In the genomic region with DNA sequence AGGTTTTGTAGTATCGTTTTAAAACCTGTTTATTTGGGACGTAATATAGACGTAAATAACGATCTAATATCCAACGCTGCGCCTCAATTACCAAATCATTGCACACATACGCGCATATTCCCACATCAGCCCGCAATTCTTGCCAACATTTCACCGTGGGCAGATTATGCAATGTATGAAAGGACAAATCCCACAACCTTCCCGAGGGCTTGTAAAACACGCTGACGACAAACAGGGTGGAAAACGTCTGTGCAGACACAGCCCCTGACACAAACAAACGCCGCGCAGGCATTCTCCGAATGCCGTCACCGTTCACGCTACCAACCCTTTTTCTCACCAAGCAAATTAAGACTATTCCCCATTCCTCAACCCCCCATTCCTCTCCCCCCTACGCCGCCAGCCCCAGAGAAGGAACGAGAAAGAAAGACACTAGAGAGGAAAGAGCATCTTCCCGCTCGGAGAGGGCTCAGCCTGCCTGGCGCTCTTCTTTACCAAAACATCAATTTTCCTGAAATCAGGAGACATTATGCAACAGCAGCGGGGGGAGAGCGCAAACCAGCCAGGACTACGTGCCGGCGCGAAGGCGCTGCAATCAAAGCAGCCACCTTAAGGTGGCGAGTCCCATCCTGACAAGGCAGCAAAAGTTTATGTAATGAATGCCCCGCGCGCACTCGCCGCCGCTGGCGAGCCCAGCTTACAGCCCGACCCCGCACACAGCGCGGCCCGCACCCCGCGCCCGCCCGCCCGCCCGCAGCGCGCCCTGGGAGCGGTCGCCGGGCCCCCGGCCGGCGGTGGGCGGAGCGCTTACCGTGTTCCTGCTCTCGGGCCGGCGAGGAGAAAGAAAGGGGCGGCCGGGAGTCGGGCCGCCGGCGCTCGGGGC, we compare ENCODE assay signal across 8 cellular contexts. TPM values are rescaled to one million over a fixed set of nuclear protein-coding genes. Genes with fewer than 3 reads are reported as not detected.
DNase-seq lines count a peak whose midpoint lies in the region; ATAC-seq and TF ChIP-seq lines count a peak whose summit lies in the region.

No MANE protein-coding gene starts in this region.

- intact Hi-C loops in activated T-helper 2 cell treated with anti-CD3 and anti-CD28 coated beads, Interferon-gamma antibody, Interleukin-2, Interleukin-4, amounts not matched to agents 10 μg/mL and 5 μg/mL and 100 μg/mL, durations not matched to agents 14 hours and 24 hours and 36 hours (cut with micrococcal nuclease): no loop called here

- H3K4me1 Mint-ChIP-seq in activated T-helper 2 cell treated with anti-CD3 and anti-CD28 coated beads, Interferon-gamma antibody, Interleukin-2, Interleukin-4, amounts not matched to agents 10 μg/mL and 5 μg/mL and 100 μg/mL, durations not matched to agents 14 hours and 24 hours and 36 hours (ENCODE audit: low read depth): peaks cover 51% of the 10 kb centered on the region
- peaks cover 17 to 54% (median 44%) of the 10 kb centered on the region in 4 donors for H3K4me1 Mint-ChIP-seq in naive thymus-derived CD8-positive, alpha-beta T cell

- H4K20me1 ChIP-seq in OCI-LY1 (ENCODE audit: insufficient read depth, low read length): no peaks in the 10 kb centered on the region

- peak; percentile 36 for ATAC-seq in GM18907 (IDR thresholded peaks at IDR 0.05; ENCODE audit: unreplicated experiment)
- peak; percentile 23 for ATAC-seq in HG03139 (IDR thresholded peaks at IDR 0.05; ENCODE audit: unreplicated experiment)
- peak; percentile 49 to 69 for ATAC-seq in naive thymus-derived CD8-positive, alpha-beta T cell
- no peak for ATAC-seq in thoracic aorta (ENCODE audit: insufficient number of reproducible peaks, low FRiP score, low read depth)

- H3K36me3 ChIP-seq in OCI-LY1 (ENCODE audit: insufficient read depth, low read length): no peaks in the 10 kb centered on the region
- H3K36me3 ChIP-seq in thoracic aorta: no peaks in the 10 kb centered on the region

- H3K9me2 ChIP-seq in OCI-LY1 (ENCODE audit: low read depth, low read length): no peaks in the 10 kb centered on the region

- peak overlapping the region; percentile 97 for H3K4me2 ChIP-seq in OCI-LY1 (ENCODE audit: low read length)

- H3K27me3 Mint-ChIP-seq in activated T-helper 2 cell treated with anti-CD3 and anti-CD28 coated beads, Interferon-gamma antibody, Interleukin-2, Interleukin-4, amounts not matched to agents 10 μg/mL and 5 μg/mL and 100 μg/mL, durations not matched to agents 14 hours and 24 hours and 36 hours (ENCODE audit: low read depth): no peaks in the 10 kb centered on the region
- peaks cover 18 to 32% (median 26%) of the 10 kb centered on the region in 5 donors for H3K27me3 Mint-ChIP-seq in naive thymus-derived CD8-positive, alpha-beta T cell

- H3K9ac ChIP-seq in OCI-LY1 (ENCODE audit: low read length): peak overlapping the region; percentile 54; the same call in 1 of the 2 replicates

- no peaks in the 10 kb centered on the region for H3K27me3 ChIP-seq in OCI-LY1 (ENCODE audit: insufficient read depth, low read length)
- H3K27me3 ChIP-seq in thoracic aorta (replicated peaks; ENCODE audit: insufficient read depth): no peaks in the 10 kb centered on the region

- H3K9me3 ChIP-seq in OCI-LY1 (ENCODE audit: low read length) (no peaks in the 10 kb centered on the region), thoracic aorta (no peaks in the 10 kb centered on the region)

- TF ChIP-seq CTCF in OCI-LY1 (IDR thresholded peaks at IDR 0.05; ENCODE audit: low read length): peak; percentile 18; the same call in 1 of the 2 replicates
- peak; percentile 14 for TF ChIP-seq CTCF in fibroblast of mammary gland (conservative IDR thresholded peaks at IDR 0.05; ENCODE audit: control insufficient read depth, insufficient read depth, low read depth, low read length)
- TF ChIP-seq CTCF in thoracic aorta (IDR thresholded peaks at IDR 0.05): no peak

- peaks cover 44% of the 10 kb centered on the region for H3K36me3 Mint-ChIP-seq in activated T-helper 2 cell treated with anti-CD3 and anti-CD28 coated beads, Interferon-gamma antibody, Interleukin-2, Interleukin-4, amounts not matched to agents 10 μg/mL and 5 μg/mL and 100 μg/mL, durations not matched to agents 14 hours and 24 hours and 36 hours (ENCODE audit: low read depth)
- H3K36me3 Mint-ChIP-seq in naive thymus-derived CD8-positive, alpha-beta T cell: no peaks in the 10 kb centered on the region

- H3K4me1 ChIP-seq in OCI-LY1 (ENCODE audit: insufficient read depth, low read length, severe bottlenecking): peaks cover 32% of the 10 kb centered on the region
- H3K4me1 ChIP-seq in thoracic aorta (ENCODE audit: control insufficient read depth in 1 of 2, low read depth in 2 of 2): peaks cover 18 to 40% of the 10 kb centered on the region in 2 donors

- H3K9me3 Mint-ChIP-seq in activated T-helper 2 cell treated with anti-CD3 and anti-CD28 coated beads, Interferon-gamma antibody, Interleukin-2, Interleukin-4, amounts not matched to agents 10 μg/mL and 5 μg/mL and 100 μg/mL, durations not matched to agents 14 hours and 24 hours and 36 hours: no peaks in the 10 kb centered on the region
- no peaks in the 10 kb centered on the region for H3K9me3 Mint-ChIP-seq in naive thymus-derived CD8-positive, alpha-beta T cell

- POLR2A ChIA-PET in naive thymus-derived CD8-positive, alpha-beta T cell (lab: Charles Lee): interaction anchor here (1.7 kb wide), 1 partner anchor 62 kb away, joined by 9 read pairs; the partner anchor contains the start of gene AUH

- H3K4me3 ChIP-seq in OCI-LY1 (ENCODE audit: low read depth, low read length, poor library complexity, severe bottlenecking): peak overlapping the region; percentile 72
- peak overlapping the region; percentile 80 for H3K4me3 ChIP-seq in fibroblast of mammary gland (ENCODE audit: control insufficient read depth, low read depth, low read length)
- H3K4me3 ChIP-seq in thoracic aorta: peak overlapping the region; percentile 85

- no peaks in the 10 kb centered on the region for H3K79me2 ChIP-seq in OCI-LY1 (ENCODE audit: insufficient read depth, low read length)

- no peak overlapping the region for H2AFZ ChIP-seq in OCI-LY1 (ENCODE audit: low read length)

- DNase-seq in Ammon's horn (ENCODE audit: low spot score): peak; percentile 73
- peak; percentile 62 for DNase-seq in activated T-helper 2 cell treated with anti-CD3 and anti-CD28 coated beads, Interferon-gamma antibody, Interleukin-2, Interleukin-4, amounts not matched to agents 10 μg/mL and 5 μg/mL and 100 μg/mL, durations not matched to agents 14 hours and 24 hours and 36 hours (ENCODE audit: low spot score)
- DNase-seq in fibroblast of mammary gland (ENCODE audit: low read depth): peak; percentile 90
- DNase-seq in naive thymus-derived CD8-positive, alpha-beta T cell: peak; percentile 35 to 76 (median 59)
- DNase-seq in thoracic aorta (ENCODE audit: low spot score): peak; percentile 24

- H3K27ac ChIP-seq in OCI-LY1 (ENCODE audit: low read depth, low read length, poor library complexity, severe bottlenecking) (no peak overlapping the region), thoracic aorta (peak overlapping the region; percentile 95 to 96)

- 0 out of 2 replicates have a peak, but pooled peaks cover 9% of the 10 kb centered on the region for H3F3A ChIP-seq in OCI-LY1 (ENCODE audit: insufficient read depth, low read length)

- H3K4me3 Mint-ChIP-seq in activated T-helper 2 cell treated with anti-CD3 and anti-CD28 coated beads, Interferon-gamma antibody, Interleukin-2, Interleukin-4, amounts not matched to agents 10 μg/mL and 5 μg/mL and 100 μg/mL, durations not matched to agents 14 hours and 24 hours and 36 hours (ENCODE audit: low read depth): peak overlapping the region; percentile 100
- peak overlapping the region; percentile 89 to 98 (median 96) for H3K4me3 Mint-ChIP-seq in naive thymus-derived CD8-positive, alpha-beta T cell

- peak overlapping the region; percentile 99 for H3K27ac Mint-ChIP-seq in activated T-helper 2 cell treated with anti-CD3 and anti-CD28 coated beads, Interferon-gamma antibody, Interleukin-2, Interleukin-4, amounts not matched to agents 10 μg/mL and 5 μg/mL and 100 μg/mL, durations not matched to agents 14 hours and 24 hours and 36 hours
- H3K27ac Mint-ChIP-seq in naive thymus-derived CD8-positive, alpha-beta T cell: peak overlapping the region in 9 of 10 donors; percentile 59 to 96 (median 75)

RNA-seq across cellular contexts. Expression of gene NFIL3, which starts 0.6 kb away (rescaled TPM):
- 191 and 192 TPM in 2 replicates for total RNA-seq in activated T-helper 2 cell treated with anti-CD3 and anti-CD28 coated beads, Interferon-gamma antibody, Interleukin-2, Interleukin-4, amounts not matched to agents 10 μg/mL and 5 μg/mL and 100 μg/mL, durations not matched to agents 14 hours and 24 hours and 36 hours
- total RNA-seq in naive thymus-derived CD8-positive, alpha-beta T cell: 1 to 10 TPM; 3.3 to 4.1 TPM
- 1 to 10 TPM in 2 of 3 donors, not detected in 1; 1.3 to 4.9 TPM for polyA plus RNA-seq in naive thymus-derived CD8-positive, alpha-beta T cell
- 10 to 100 TPM; 24.6 to 57.8 TPM for total RNA-seq in thoracic aorta

Comparison
In these comparisons a context has a peak if more than half of its experiments do, and no peak if none do; other contexts are left out.
1. DNase-seq: peak in every context shown above with its lines; median percentile 90 in fibroblast of mammary gland; 73 in Ammon's horn; 62 in activated T-helper 2 cell treated with anti-CD3 and anti-CD28 coated beads, Interferon-gamma antibody, Interleukin-2, Interleukin-4, amounts not matched to agents 10 μg/mL and 5 μg/mL and 100 μg/mL, durations not matched to agents 14 hours and 24 hours and 36 hours; 59 in naive thymus-derived CD8-positive, alpha-beta T cell; 24 in thoracic aorta.
2. RNA of gene NFIL3, which starts 0.6 kb away (total RNA-seq): 191 to 192 TPM in activated T-helper 2 cell treated with anti-CD3 and anti-CD28 coated beads, Interferon-gamma antibody, Interleukin-2, Interleukin-4, amounts not matched to agents 10 μg/mL and 5 μg/mL and 100 μg/mL, durations not matched to agents 14 hours and 24 hours and 36 hours and 24.6 to 57.8 TPM in thoracic aorta; 3.3 to 4.1 TPM in naive thymus-derived CD8-positive, alpha-beta T cell; every median in the first group is over 4 times any median in the second.
3. Peak in every context shown above with its lines, with median percentiles within 50 percentile points of each other: H3K4me3 ChIP-seq.